Comparison of ENCODE assay signal across 19 cellular contexts in the genomic region with DNA sequence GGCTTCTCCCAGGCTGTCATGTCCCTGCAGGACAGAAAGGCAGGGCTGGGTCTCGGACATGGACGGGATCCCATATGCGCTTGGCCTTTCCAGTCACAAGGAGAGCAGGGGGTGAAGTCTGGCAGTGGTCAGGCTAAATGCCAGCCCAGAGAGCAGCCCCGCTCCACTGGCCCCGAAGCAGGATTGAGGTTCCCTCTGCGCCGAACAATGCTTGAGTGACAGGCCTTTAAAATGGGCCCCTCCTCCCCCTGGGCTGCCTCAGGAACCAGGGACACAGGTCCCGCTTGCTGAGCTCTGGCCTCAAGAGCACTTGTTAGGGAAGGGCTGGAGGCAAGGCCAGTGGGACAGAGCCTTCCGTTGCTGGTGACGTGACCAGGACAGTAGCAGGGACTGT. TPM values are rescaled to one million over a fixed set of nuclear protein-coding genes. Genes with fewer than 3 reads are reported as not detected.
"Had no signal": no experiment of that assay in that cellular context is flagged by ENCODE, and none has a peak within 500 bp of the region (broad histone marks: within the 10 kb centered on the region; RNA-seq: fewer than 3 reads in every experiment).

No MANE protein-coding gene starts in this region.

- H3K9me3 Mint-ChIP-seq: activated naive CD4-positive, alpha-beta T cell treated with anti-CD3 and anti-CD28 coated beads, Interleukin-2, amount 50 U/mL, for 24 hours; activated T-cell treated with anti-CD3 and anti-CD28 coated beads, Interleukin-2, amount 50 U/mL, for 24 hours; central memory CD8-positive, alpha-beta T cell; dendritic cell treated with granulocyte-macrophage colony-stimulating factor and Interleukin-4, amounts not matched to agents 40 ng/mL and 50 ng/mL, for 4 days; memory B cell; natural killer cell treated with Interleukin-12 subunit alpha and Interleukin-12 subunit beta and Interleukin-15 and Interleukin-18, amount 100 ng/mL, for 72 hours; stimulated activated naive CD8-positive, alpha-beta T cell treated with anti-CD3 and anti-CD28 coated beads, Interleukin-15, Interleukin-2, amounts not matched to agents 100 ng/mL and 50 ng/mL, for 24 hours; T-helper 2 cell treated with Interferon-gamma antibody and Interleukin-4, amounts not matched to agents 5 μg/mL and 100 μg/mL, for 36 hours had no signal

- H3K36me3 ChIP-seq: pancreas had no signal

- H3K4me3 ChIP-seq: body of pancreas, pancreas, testis had no signal

- H3K9me3 ChIP-seq: body of pancreas, pancreas, testis had no signal

- ATAC-seq: activated CD8-positive, alpha-beta memory T cell treated with anti-CD3 and anti-CD28 coated beads, Interleukin-2, amount 10 ng/mL, durations not matched to agents 7 days and 5 days; body of pancreas; esophagus mucosa; natural killer cell treated with Interleukin-12 subunit alpha and Interleukin-12 subunit beta and Interleukin-15 and Interleukin-18, amount 100 ng/mL, for 72 hours; pancreas had no signal

- H3K4me1 Mint-ChIP-seq: activated CD8-positive, alpha-beta memory T cell treated with anti-CD3 and anti-CD28 coated beads, Interleukin-2, amount 10 ng/mL, durations not matched to agents 7 days and 5 days; activated naive CD4-positive, alpha-beta T cell treated with anti-CD3 and anti-CD28 coated beads, Interleukin-2, amount 50 U/mL, for 24 hours; central memory CD8-positive, alpha-beta T cell had no signal

- H3K27ac ChIP-seq: body of pancreas, pancreas, testis had no signal

- H3K27ac Mint-ChIP-seq: activated CD8-positive, alpha-beta memory T cell treated with anti-CD3 and anti-CD28 coated beads, Interleukin-2, amount 10 ng/mL, durations not matched to agents 7 days and 5 days; activated naive CD4-positive, alpha-beta T cell treated with anti-CD3 and anti-CD28 coated beads, Interleukin-2, amount 50 U/mL, for 24 hours; activated T-cell treated with anti-CD3 and anti-CD28 coated beads, Interleukin-2, amount 50 U/mL, for 24 hours; dendritic cell treated with granulocyte-macrophage colony-stimulating factor and Interleukin-4, amounts not matched to agents 40 ng/mL and 50 ng/mL, for 4 days; memory B cell; natural killer cell treated with Interleukin-12 subunit alpha and Interleukin-12 subunit beta and Interleukin-15 and Interleukin-18, amount 100 ng/mL, for 72 hours; stimulated activated naive CD8-positive, alpha-beta T cell treated with anti-CD3 and anti-CD28 coated beads, Interleukin-15, Interleukin-2, amounts not matched to agents 100 ng/mL and 50 ng/mL, for 24 hours; T-helper 2 cell treated with Interferon-gamma antibody and Interleukin-4, amounts not matched to agents 5 μg/mL and 100 μg/mL, for 36 hours had no signal

- H3K27me3 Mint-ChIP-seq: activated naive CD4-positive, alpha-beta T cell treated with anti-CD3 and anti-CD28 coated beads, Interleukin-2, amount 50 U/mL, for 24 hours; natural killer cell treated with Interleukin-12 subunit alpha and Interleukin-12 subunit beta and Interleukin-15 and Interleukin-18, amount 100 ng/mL, for 72 hours; stimulated activated naive CD8-positive, alpha-beta T cell treated with anti-CD3 and anti-CD28 coated beads, Interleukin-15, Interleukin-2, amounts not matched to agents 100 ng/mL and 50 ng/mL, for 24 hours had no signal

- DNase-seq: activated CD4-positive, alpha-beta T cell treated with anti-CD3 and anti-CD28 coated beads, Interleukin-2, amount 50 U/mL, for 48 hours; activated CD4-positive, CD25-positive, alpha-beta regulatory T cell treated with anti-CD3 and anti-CD28 coated beads, Interleukin-2, amount 50 U/mL, for 72 hours; activated CD8-positive, alpha-beta memory T cell treated with anti-CD3 and anti-CD28 coated beads, Interleukin-2, amount 10 ng/mL, durations not matched to agents 7 days and 5 days; activated effector memory CD4-positive, alpha-beta T cell treated with Interleukin-2 at 50 U/mL for 16 hours; activated T-cell treated with anti-CD3 and anti-CD28 coated beads, Interleukin-2, amount 50 U/mL, for 24 hours; body of pancreas; pancreas; stimulated activated CD4-positive, alpha-beta T cell treated with anti-CD3 and anti-CD28 coated beads, Interleukin-4, amount 100 ng/mL, for 1 hour; stimulated activated CD8-positive, alpha-beta memory T cell treated with anti-CD3 and anti-CD28 coated beads, Interleukin-4, amount 100 ng/mL, for 48 hours; testis had no signal

- H3K4me3 Mint-ChIP-seq: activated CD8-positive, alpha-beta memory T cell treated with anti-CD3 and anti-CD28 coated beads, Interleukin-2, amount 10 ng/mL, durations not matched to agents 7 days and 5 days; activated naive CD4-positive, alpha-beta T cell treated with anti-CD3 and anti-CD28 coated beads, Interleukin-2, amount 50 U/mL, for 24 hours; activated T-cell treated with anti-CD3 and anti-CD28 coated beads, Interleukin-2, amount 50 U/mL, for 24 hours; central memory CD8-positive, alpha-beta T cell; dendritic cell treated with granulocyte-macrophage colony-stimulating factor and Interleukin-4, amounts not matched to agents 40 ng/mL and 50 ng/mL, for 4 days; memory B cell; natural killer cell treated with Interleukin-12 subunit alpha and Interleukin-12 subunit beta and Interleukin-15 and Interleukin-18, amount 100 ng/mL, for 72 hours; stimulated activated naive CD8-positive, alpha-beta T cell treated with anti-CD3 and anti-CD28 coated beads, Interleukin-15, Interleukin-2, amounts not matched to agents 100 ng/mL and 50 ng/mL, for 24 hours; T-helper 2 cell treated with Interferon-gamma antibody and Interleukin-4, amounts not matched to agents 5 μg/mL and 100 μg/mL, for 36 hours had no signal

- H3K4me1 ChIP-seq: pancreas had no signal

- H3K27me3 ChIP-seq: testis had no signal

- H3K36me3 Mint-ChIP-seq: activated CD8-positive, alpha-beta memory T cell treated with anti-CD3 and anti-CD28 coated beads, Interleukin-2, amount 10 ng/mL, durations not matched to agents 7 days and 5 days; activated naive CD4-positive, alpha-beta T cell treated with anti-CD3 and anti-CD28 coated beads, Interleukin-2, amount 50 U/mL, for 24 hours; memory B cell; natural killer cell treated with Interleukin-12 subunit alpha and Interleukin-12 subunit beta and Interleukin-15 and Interleukin-18, amount 100 ng/mL, for 72 hours had no signal

- FAIRE-seq: endometrium, pancreas had no signal

RNA-seq across cellular contexts. Expression of a gene that starts 12.7 kb away (rescaled TPM):
- total RNA-seq: body of pancreas had no signal
